ENCODE assay signal across 26 cellular contexts in the genomic region with DNA sequence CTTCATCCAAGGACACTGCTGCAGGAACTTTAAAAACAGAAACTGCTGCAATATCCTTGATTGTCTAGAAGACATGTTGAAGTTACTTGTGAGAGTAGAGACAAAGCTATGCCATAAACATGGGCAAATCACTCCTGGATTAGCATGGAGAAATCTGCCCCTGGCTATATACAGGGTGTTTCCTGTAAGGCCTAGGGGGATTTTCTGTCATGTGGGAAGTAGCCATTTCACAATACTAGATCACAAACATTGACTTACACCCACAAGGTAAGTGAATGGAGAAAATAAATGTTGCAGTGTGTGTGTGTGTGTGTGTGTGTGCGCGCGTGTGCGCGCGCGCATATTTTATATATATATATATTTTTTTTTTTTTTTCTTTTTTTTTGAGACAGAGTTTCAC. TPM values are rescaled to one million over a fixed set of nuclear protein-coding genes. Genes with fewer than 3 reads are reported as not detected.
DNase-seq lines count a peak whose midpoint lies in the region; ATAC-seq and TF ChIP-seq lines count a peak whose summit lies in the region.
"Had no signal": no experiment of that assay in that cellular context is flagged by ENCODE, and none has a peak within 500 bp of the region (broad histone marks: within the 10 kb centered on the region; RNA-seq: fewer than 3 reads in every experiment).

No MANE protein-coding gene starts in this region.

- DNase-seq in left ventricle myocardium inferior (no peak), heart right ventricle (no peak), epithelial cell of esophagus (ENCODE audit: low read depth) (peak; percentile 11), prostate gland (ENCODE audit: low spot score) (no peak), HuH-7 (ENCODE audit: low spot score) (no peak), erythroblast (lab: John Stamatoyannopoulos, UW) (no peak)
- DNase-seq: activated effector memory CD4-positive, alpha-beta T cell treated with Interleukin-2 at 50 U/mL for 16 hours; activated T-cell treated with anti-CD3 and anti-CD28 coated beads for 4 hours; caudate nucleus; endodermal cell; islet precursor cell; KG1; left ventricle myocardium superior; midbrain; MM.1S; natural killer cell; NCI-H1436 treated with DMSO at 0.1 percent for 48 hours; NCI-H446; retina; stimulated activated CD4-positive, alpha-beta T cell treated with anti-CD3 and anti-CD28 coated beads, Interleukin-2, amount 100 ng/mL, for 24 hours; T-helper 17 cell had no signal

- no peak for TF ChIP-seq POLR2A in prostate gland (IDR thresholded peaks at IDR 0.05)
- TF ChIP-seq POLR2A in erythroblast (IDR thresholded peaks at IDR 0.05; ENCODE audit: low read length), result no peak

- H3K4me1 ChIP-seq in left ventricle myocardium inferior (peaks cover 29% of the 10 kb centered on the region), heart right ventricle (peaks cover 0 to 23% (median 8%) of the 10 kb centered on the region in 9 donors), prostate gland (replicated peaks) (peaks cover 3% of the 10 kb centered on the region)

- H3K27me3 ChIP-seq in left ventricle myocardium inferior (ENCODE audit: low read depth), result no peaks in the 10 kb centered on the region
- no peaks in the 10 kb centered on the region for H3K27me3 ChIP-seq in heart right ventricle
- no peaks in the 10 kb centered on the region for H3K27me3 ChIP-seq in prostate gland (replicated peaks; ENCODE audit: insufficient read depth)

- H3K27ac ChIP-seq in left ventricle myocardium inferior (replicated peaks), result peak overlapping the region; percentile 89
- H3K27ac ChIP-seq in heart right ventricle, result peak overlapping the region in 3 of 10 donors; percentile 79 to 89 (median 81)
- H3K27ac ChIP-seq in prostate gland, result peak overlapping the region; percentile 4 to 56

- no peak for ATAC-seq in heart right ventricle
- no peak for ATAC-seq in GM21423 (IDR thresholded peaks at IDR 0.05; ENCODE audit: unreplicated experiment)
- ATAC-seq in HG03460 (IDR thresholded peaks at IDR 0.05; ENCODE audit: unreplicated experiment), result no peak
- ATAC-seq: left ventricle myocardium superior, natural killer cell, SK-N-SH treated with all-trans-retinoic acid at 6 μM for 48 hours, T-helper 17 cell had no signal

- WGBS in heart right ventricle, 2 donors, result 70% methylated on average over 7 of the region's 7 CpGs
- 69% methylated on average over 7 of the region's 7 CpGs for WGBS in prostate gland

- H3K9me3 ChIP-seq in left ventricle myocardium inferior (replicated peaks) (no peaks in the 10 kb centered on the region), heart right ventricle (peaks cover 0 to 10% (median 0%) of the 10 kb centered on the region in 11 donors), prostate gland (no peaks in the 10 kb centered on the region)
- H3K9me3 ChIP-seq: HAP-1 had no signal

- H3K36me3 ChIP-seq in left ventricle myocardium inferior (no peaks in the 10 kb centered on the region), heart right ventricle (no peaks in the 10 kb centered on the region), prostate gland (no peaks in the 10 kb centered on the region)
- H3K36me3 ChIP-seq: HAP-1 had no signal

- H3K4me3 ChIP-seq in left ventricle myocardium inferior (no peak overlapping the region), heart right ventricle (no peak overlapping the region), epithelial cell of esophagus (ENCODE audit: low read length) (no peak overlapping the region), prostate gland (no peak overlapping the region)
- H3K4me3 ChIP-seq: HAP-1 had no signal

- TF ChIP-seq CTCF in left ventricle myocardium inferior (IDR thresholded peaks at IDR 0.05; ENCODE audit: borderline replicate concordance), result no peak
- TF ChIP-seq CTCF in heart right ventricle (IDR thresholded peaks at IDR 0.05), result no peak
- TF ChIP-seq CTCF in epithelial cell of esophagus (IDR thresholded peaks at IDR 0.05; ENCODE audit: insufficient read depth, low read depth, low read length, missing control alignments), result no peak
- no peak for TF ChIP-seq CTCF in prostate gland (IDR thresholded peaks at IDR 0.05)

- intact Hi-C loops in left ventricle myocardium inferior (cut with micrococcal nuclease), result no loop called here
- intact Hi-C loops in heart right ventricle (cut with DNase I), result no loop called here
- intact Hi-C loops in prostate gland (cut with DNase I), result no loop called here

RNA-seq across cellular contexts. Expression of a gene that starts 35.2 kb away (rescaled TPM):
- total RNA-seq in left ventricle myocardium inferior, result 325 TPM
- total RNA-seq in heart right ventricle, result 1,000 to 10,000 TPM in 3 of 10 donors, 100 to 1,000 TPM in 5, 10 to 100 TPM in 2; 63.0 to 2,183 (median 269) TPM
- 100 to 1,000 TPM; 114 to 369 TPM for polyA plus RNA-seq in heart right ventricle
- total RNA-seq in prostate gland, result 10 to 100 TPM; 61.3 to 65.5 TPM
- total RNA-seq: A673 had no signal
